ENCODE assay signal across 1 cellular context in genomic region chr1:41486892-41487728, GRCh38.
TF ChIP-seq lines count a peak whose summit lies in the region.

No MANE protein-coding gene starts in this region.

TF ChIP-seq in WTC11, 78 proteins besides CTCF, POLR2A, EP300 and RAD21 (continued from another document):
- no peak for TF ChIP-seq E2F1 (CRISPR knock-in tag; IDR thresholded peaks at IDR 0.05)
